Comparison of ENCODE assay signal across 11 cellular contexts in genomic region chr6:5671604-5672559, GRCh38.
DNase-seq lines count a peak whose midpoint lies in the region; ATAC-seq lines count a peak whose summit lies in the region.
"Had no signal": no experiment of that assay in that cellular context is flagged by ENCODE, and none has a peak within 500 bp of the region (broad histone marks: within the 10 kb centered on the region; RNA-seq: fewer than 3 reads in every experiment).

No MANE protein-coding gene starts in this region.

- H3K9ac ChIP-seq in iPS-20b (ENCODE audit: low read depth, low read length) = no peak overlapping the region

- H3K9me3 ChIP-seq in iPS-20b (ENCODE audit: insufficient read depth, low read depth, low read length) = no peaks in the 10 kb centered on the region
- no peaks in the 10 kb centered on the region for H3K9me3 ChIP-seq in thymus (ENCODE audit: control insufficient read depth)
- H3K9me3 ChIP-seq: body of pancreas, left ventricle myocardium inferior had no signal

- H3K4me3 ChIP-seq in iPS-20b (ENCODE audit: low read length) = no peak overlapping the region
- H3K4me3 ChIP-seq in thymus (ENCODE audit: low read length) = no peak overlapping the region
- H3K4me3 ChIP-seq: body of pancreas, left ventricle myocardium inferior had no signal

- CTCF ChIA-PET in T-cell (lab: Charles Lee) = interaction anchor here in 1 of 2 donors (0.6 to 1.5 kb wide), 2 partner anchors 201 to 270 kb away, joined by 3 to 4 read pairs; no protein-coding TSS in a partner anchor

- peak overlapping the region; percentile 78 to 84 for H3K27ac Mint-ChIP-seq in T-cell

- H3K4me1 ChIP-seq in iPS-20b (ENCODE audit: insufficient read depth, low read length) (peaks cover 17% of the 10 kb centered on the region), thymus (ENCODE audit: control insufficient read depth, insufficient read depth, low read length) (peaks cover 9% of the 10 kb centered on the region)
- H3K4me1 ChIP-seq: body of pancreas had no signal

- H3K36me3 ChIP-seq in iPS-20b (ENCODE audit: insufficient read depth, low read depth, low read length) (no peaks in the 10 kb centered on the region), thymus (ENCODE audit: control insufficient read depth, insufficient read depth) (no peaks in the 10 kb centered on the region)
- H3K36me3 ChIP-seq: left ventricle myocardium inferior had no signal

- H3K27ac ChIP-seq in iPS-20b (ENCODE audit: low read length) (peak overlapping the region; percentile 23), thymus (ENCODE audit: low read depth) (peak overlapping the region; percentile 64)
- H3K27ac ChIP-seq: left ventricle myocardium inferior had no signal

- no peak for DNase-seq in activated T-cell treated with anti-CD3 and anti-CD28 coated beads, Interleukin-2, amount 50 U/mL, for 4 hours
- DNase-seq in activated T-cell treated with anti-CD3 and anti-CD28 coated beads for 4 hours (no peak), T-cell (peak in 1 of 34 experiments; percentile 4), NCI-H2171 (lab: John Stamatoyannopoulos, UW) (no peak), T-helper 9 cell (no peak), activated gamma-delta T cell (lab: John Stamatoyannopoulos, UW) (no peak)
- DNase-seq: left ventricle myocardium inferior had no signal

- ATAC-seq in activated T-cell treated with anti-CD3 and anti-CD28 coated beads, Interleukin-2, amount 50 U/mL, for 4 hours = no peak
- ATAC-seq in T-cell (replicated peaks in 1 of 4) = no peak

- H3K36me3 Mint-ChIP-seq in activated T-cell treated with anti-CD3 and anti-CD28 coated beads, Interleukin-2, amount 50 U/mL, for 4 hours (ENCODE audit: insufficient read depth) = peaks cover 2% of the 10 kb centered on the region
- peaks cover 4% of the 10 kb centered on the region for H3K36me3 Mint-ChIP-seq in T-cell

- H3K4me3 Mint-ChIP-seq in activated T-cell treated with anti-CD3 and anti-CD28 coated beads, Interleukin-2, amount 50 U/mL, for 4 hours = peak overlapping the region; percentile 32
- H3K4me3 Mint-ChIP-seq in T-cell = peak overlapping the region in 1 of 3 donors; percentile 66

- POLR2A ChIA-PET in T-cell (lab: Charles Lee) = interaction anchor here in 1 of 2 donors (0.5 kb wide), 1 partner anchor 179 kb away, joined by 3 read pairs; no protein-coding TSS in a partner anchor

- no peaks in the 10 kb centered on the region for H3K9me3 Mint-ChIP-seq in activated T-cell treated with anti-CD3 and anti-CD28 coated beads, Interleukin-2, amount 50 U/mL, for 4 hours
- no peaks in the 10 kb centered on the region for H3K9me3 Mint-ChIP-seq in T-cell
- H3K9me3 Mint-ChIP-seq: CD8-positive, alpha-beta memory T cell had no signal

- no peaks in the 10 kb centered on the region for H3K27me3 Mint-ChIP-seq in activated T-cell treated with anti-CD3 and anti-CD28 coated beads, Interleukin-2, amount 50 U/mL, for 4 hours (ENCODE audit: low read depth)
- no peaks in the 10 kb centered on the region for H3K27me3 Mint-ChIP-seq in T-cell
- H3K27me3 Mint-ChIP-seq: CD8-positive, alpha-beta memory T cell had no signal

- H3K27me3 ChIP-seq in iPS-20b (ENCODE audit: insufficient read depth, low read length) (no peaks in the 10 kb centered on the region), thymus (ENCODE audit: control insufficient read depth, insufficient read depth) (no peaks in the 10 kb centered on the region)
- H3K27me3 ChIP-seq: body of pancreas had no signal

- 88% methylated on average over 22 of the region's 22 CpGs for WGBS in thymus

- peaks cover 40% of the 10 kb centered on the region for H3K4me1 Mint-ChIP-seq in activated T-cell treated with anti-CD3 and anti-CD28 coated beads, Interleukin-2, amount 50 U/mL, for 4 hours (ENCODE audit: low read depth)
- H3K4me1 Mint-ChIP-seq in T-cell = peaks cover 44 to 50% (median 45%) of the 10 kb centered on the region in 3 donors
